9 cellular contexts compared by ENCODE assay signal in genomic region chr6:15253107-15254073, GRCh38. TPM values are rescaled to one million over a fixed set of nuclear protein-coding genes. Genes with fewer than 3 reads are reported as not detected.
DNase-seq lines count a peak whose midpoint lies in the region; ATAC-seq and TF ChIP-seq lines count a peak whose summit lies in the region.
"Had no signal": no experiment of that assay in that cellular context is flagged by ENCODE, and none has a peak within 500 bp of the region (broad histone marks: within the 10 kb centered on the region; RNA-seq: fewer than 3 reads in every experiment).

No MANE protein-coding gene starts in this region.

- 45 to 72% (median 55%) methylated on average over 17 of the region's 17 CpGs for WGBS in spleen, 5 donors

- ATAC-seq in activated CD8-positive, alpha-beta memory T cell treated with anti-CD3 and anti-CD28 coated beads, Interleukin-2, amount 10 ng/mL, durations not matched to agents 7 days and 5 days, result no peak

- intact Hi-C loops in spleen (cut with DNase I; ENCODE audit: low total_unique reads), result no loop called here

- H3K36me3 Mint-ChIP-seq in activated CD8-positive, alpha-beta memory T cell treated with anti-CD3 and anti-CD28 coated beads, Interleukin-2, amount 10 ng/mL, durations not matched to agents 7 days and 5 days, result peaks cover 47% of the 10 kb centered on the region

- H3K27me3 ChIP-seq in MM.1S (replicated peaks; ENCODE audit: insufficient read depth, low read length) (no peaks in the 10 kb centered on the region), spleen (replicated peaks in 1 of 7) (no peaks in the 10 kb centered on the region)

- peaks cover 86% of the 10 kb centered on the region for H3K4me1 Mint-ChIP-seq in activated CD8-positive, alpha-beta memory T cell treated with anti-CD3 and anti-CD28 coated beads, Interleukin-2, amount 10 ng/mL, durations not matched to agents 7 days and 5 days

- H3K9ac ChIP-seq in MM.1S (ENCODE audit: low read length), result no peak overlapping the region

- CTCF ChIA-PET in activated CD8-positive, alpha-beta memory T cell treated with anti-CD3 and anti-CD28 coated beads, Interleukin-2, amount 10 ng/mL, durations not matched to agents 7 days and 5 days (lab: Charles Lee), result interaction anchor here (0.6 to 3.3 kb wide), 6 partner anchors 11 to 190 kb away, joined by 3 to 11 read pairs (median 3); no protein-coding TSS in a partner anchor

- no peak for DNase-seq in activated CD8-positive, alpha-beta memory T cell treated with anti-CD3 and anti-CD28 coated beads, Interleukin-2, amount 10 ng/mL, durations not matched to agents 7 days and 5 days
- DNase-seq in activated CD8-positive, alpha-beta memory T cell treated with anti-CD3 and anti-CD28 coated beads, Interleukin-2, amount 50 U/mL, for 4 hours, result no peak
- no peak for DNase-seq in MM.1S
- DNase-seq in caudate nucleus (lab: John Stamatoyannopoulos, UW), result peak in 13 of 61 donors; percentile 5 to 79 (median 25)
- no peak for DNase-seq in spleen
- no peak for DNase-seq in NCI-H1105 (lab: John Stamatoyannopoulos, UW)
- DNase-seq in NCI-H524 treated with DMSO at 0.1 percent for 48 hours (lab: John Stamatoyannopoulos, UW), result no peak
- DNase-seq in LoVo (ENCODE audit: low spot score), result no peak

- no peak overlapping the region for H2AFZ ChIP-seq in MM.1S (ENCODE audit: low read length)

- H3K4me3 Mint-ChIP-seq in activated CD8-positive, alpha-beta memory T cell treated with anti-CD3 and anti-CD28 coated beads, Interleukin-2, amount 10 ng/mL, durations not matched to agents 7 days and 5 days, result peak overlapping the region; percentile 96

- no peaks in the 10 kb centered on the region for H3K9me3 Mint-ChIP-seq in activated CD8-positive, alpha-beta memory T cell treated with anti-CD3 and anti-CD28 coated beads, Interleukin-2, amount 10 ng/mL, durations not matched to agents 7 days and 5 days (ENCODE audit: low read depth)

- no peak for TF ChIP-seq CTCF in MM.1S (IDR thresholded peaks at IDR 0.05; ENCODE audit: low read length)
- no peak for TF ChIP-seq CTCF in spleen (IDR thresholded peaks at IDR 0.05 in 8 of 11, conservative IDR thresholded peaks at IDR 0.05 in 3 of 11)

- H3K9me3 ChIP-seq in MM.1S (replicated peaks; ENCODE audit: insufficient read depth, low read length), result no peaks in the 10 kb centered on the region
- no peaks in the 10 kb centered on the region for H3K9me3 ChIP-seq in spleen

- H3F3A ChIP-seq in MM.1S (ENCODE audit: insufficient read depth, low read length), result peaks cover 30% of the 10 kb centered on the region

- peak overlapping the region; percentile 85 for H3K27ac Mint-ChIP-seq in activated CD8-positive, alpha-beta memory T cell treated with anti-CD3 and anti-CD28 coated beads, Interleukin-2, amount 10 ng/mL, durations not matched to agents 7 days and 5 days

- H3K9me2 ChIP-seq in MM.1S (replicated peaks; ENCODE audit: insufficient read depth, low read length), result no peaks in the 10 kb centered on the region

- no peaks in the 10 kb centered on the region for H4K20me1 ChIP-seq in MM.1S (ENCODE audit: insufficient read depth, low read length)

- peaks cover 88% of the 10 kb centered on the region for H3K79me2 ChIP-seq in MM.1S (ENCODE audit: low read length)

- H3K27ac ChIP-seq in MM.1S (ENCODE audit: low read length) (peak overlapping the region; percentile 14; the same call in 1 of the 2 replicates), caudate nucleus (ENCODE audit: low read depth, low read length) (peak overlapping the region; percentile 46), spleen (peak overlapping the region in 7 of 8 donors; percentile 15 to 99 (median 69))
- H3K27ac ChIP-seq: epithelial cell of prostate had no signal

- no peak overlapping the region for H3K4me3 ChIP-seq in MM.1S (ENCODE audit: low read length)
- H3K4me3 ChIP-seq in spleen, result peak overlapping the region in 1 of 8 donors; percentile 12

- H3K27me3 Mint-ChIP-seq in activated CD8-positive, alpha-beta memory T cell treated with anti-CD3 and anti-CD28 coated beads, Interleukin-2, amount 10 ng/mL, durations not matched to agents 7 days and 5 days, result no peaks in the 10 kb centered on the region

- H3K36me3 ChIP-seq in MM.1S (replicated peaks; ENCODE audit: insufficient read depth, low read length) (peaks cover 3% of the 10 kb centered on the region; the same call in 1 of the 2 replicates), spleen (no peaks in the 10 kb centered on the region)

- H3K4me1 ChIP-seq in MM.1S (ENCODE audit: low read length), result peaks cover 56% of the 10 kb centered on the region
- H3K4me1 ChIP-seq in spleen, result peaks cover 35 to 97% (median 93%) of the 10 kb centered on the region in 6 donors

- TF ChIP-seq POLR2A in spleen (IDR thresholded peaks at IDR 0.05), result no peak

- peak overlapping the region; percentile 18; the same call in 1 of the 2 replicates for H3K4me2 ChIP-seq in MM.1S (ENCODE audit: low read depth, low read length)

RNA-seq across cellular contexts. Expression of gene JARID2, which starts 7.5 kb away (rescaled TPM):
- total RNA-seq in activated CD8-positive, alpha-beta memory T cell treated with anti-CD3 and anti-CD28 coated beads, Interleukin-2, amount 10 ng/mL, durations not matched to agents 7 days and 5 days, result 10 to 100 TPM; 30.0 to 42.4 TPM
- total RNA-seq in spleen, result 10 to 100 TPM; 18.6 to 27.1 (median 22.0) TPM
- 1 to 10 TPM; 4.4 to 5.6 (median 5.3) TPM for polyA plus RNA-seq in spleen

Comparison
In these comparisons a context has a peak if more than half of its experiments do, and no peak if none do; other contexts are left out.
1. H3K27ac ChIP-seq: peak in every context shown above with its lines; median percentile 69 in spleen; 46 in caudate nucleus; 14 in MM.1S.